Comparison of ENCODE assay signal across 1 cellular context in the genomic region with DNA sequence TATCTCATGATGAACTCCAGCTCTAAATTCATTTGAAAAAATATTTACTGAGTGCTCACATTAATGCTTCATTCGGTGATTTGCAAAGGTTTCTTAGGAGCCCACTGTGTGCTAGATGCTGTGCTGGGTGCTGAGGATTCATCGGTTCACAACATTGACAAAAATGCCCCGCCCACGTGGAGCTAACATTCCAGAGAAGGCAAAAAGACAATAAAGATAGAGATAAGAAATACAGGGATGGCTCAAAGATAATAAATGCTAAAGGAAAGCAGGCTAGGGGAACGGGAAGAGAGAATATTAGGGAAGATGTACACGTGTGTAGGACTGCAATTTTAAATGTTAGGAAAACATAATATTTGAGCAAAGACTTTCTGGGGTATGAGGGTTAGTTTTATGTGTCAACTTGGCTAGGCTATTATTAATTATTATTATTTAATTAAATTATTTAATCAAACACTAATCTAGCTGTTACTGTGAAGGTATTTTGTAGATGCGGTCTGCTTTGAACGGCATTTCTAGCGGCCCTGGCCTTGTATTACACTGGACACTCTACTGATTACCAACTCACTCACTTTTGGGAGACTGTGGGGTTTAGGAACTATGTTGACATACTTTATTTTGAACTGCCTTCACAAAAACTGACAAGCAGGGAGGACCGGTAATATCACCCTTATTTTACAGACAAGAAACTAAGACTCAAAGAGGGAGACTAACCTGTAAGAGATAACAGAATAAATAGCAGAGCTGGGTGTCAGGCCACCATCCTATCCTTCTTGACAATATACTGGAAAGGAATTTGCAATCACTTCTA.
TF ChIP-seq lines count a peak whose summit lies in the region.

No MANE protein-coding gene starts in this region.

TF ChIP-seq in IMR-90, 13 proteins besides CTCF, POLR2A, EP300 and RAD21 (continued from another document):
- no peak for TF ChIP-seq RCOR1 (IDR thresholded peaks at IDR 0.05; ENCODE audit: insufficient replicate concordance, low read length)
- no peak for TF ChIP-seq MAZ (IDR thresholded peaks at IDR 0.05; ENCODE audit: borderline replicate concordance, low read depth, low read length)
- TF ChIP-seq RFX5 (IDR thresholded peaks at IDR 0.05; ENCODE audit: low read depth, low read length), result no peak
